In genomic region chr3:152202976-152203626, GRCh38 we compare ENCODE assay signal across 1 cellular context.
TF ChIP-seq lines count a peak whose summit lies in the region.

No MANE protein-coding gene starts in this region.

TF ChIP-seq in SK-N-SH, 30 proteins besides CTCF, POLR2A, EP300 and RAD21 (continued from another document):
- TF ChIP-seq, protein P1, sequence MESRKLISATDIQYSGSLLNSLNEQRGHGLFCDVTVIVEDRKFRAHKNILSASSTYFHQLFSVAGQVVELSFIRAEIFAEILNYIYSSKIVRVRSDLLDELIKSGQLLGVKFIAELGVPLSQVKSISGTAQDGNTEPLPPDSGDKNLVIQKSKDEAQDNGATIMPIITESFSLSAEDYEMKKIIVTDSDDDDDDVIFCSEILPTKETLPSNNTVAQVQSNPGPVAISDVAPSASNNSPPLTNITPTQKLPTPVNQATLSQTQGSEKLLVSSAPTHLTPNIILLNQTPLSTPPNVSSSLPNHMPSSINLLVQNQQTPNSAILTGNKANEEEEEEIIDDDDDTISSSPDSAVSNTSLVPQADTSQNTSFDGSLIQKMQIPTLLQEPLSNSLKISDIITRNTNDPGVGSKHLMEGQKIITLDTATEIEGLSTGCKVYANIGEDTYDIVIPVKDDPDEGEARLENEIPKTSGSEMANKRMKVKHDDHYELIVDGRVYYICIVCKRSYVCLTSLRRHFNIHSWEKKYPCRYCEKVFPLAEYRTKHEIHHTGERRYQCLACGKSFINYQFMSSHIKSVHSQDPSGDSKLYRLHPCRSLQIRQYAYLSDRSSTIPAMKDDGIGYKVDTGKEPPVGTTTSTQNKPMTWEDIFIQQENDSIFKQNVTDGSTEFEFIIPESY (IDR thresholded peaks at IDR 0.05; ENCODE audit: borderline replicate concordance, low read depth): no peak
- TF ChIP-seq PBX3 (IDR thresholded peaks at IDR 0.05) (no peak), EZH2phosphoT487 (IDR thresholded peaks at IDR 0.05; ENCODE audit: borderline replicate concordance, low read depth) (no peak), FOSL2 (IDR thresholded peaks at IDR 0.05; ENCODE audit: borderline replicate concordance, low read depth) (no peak), TEAD4 (IDR thresholded peaks at IDR 0.05; ENCODE audit: borderline replicate concordance, insufficient read depth) (no peak), MEF2A (IDR thresholded peaks at IDR 0.05; ENCODE audit: borderline replicate concordance, low read depth) (no peak), YY1 (IDR thresholded peaks at IDR 0.05; ENCODE audit: low read depth) (no peak), GATA2 (CRISPR knock-in tag; IDR thresholded peaks at IDR 0.05) (no peak), RFX5 (IDR thresholded peaks at IDR 0.05; ENCODE audit: low read length) (no peak), TCF12 (IDR thresholded peaks at IDR 0.05) (no peak), POLR2AphosphoS5 (IDR thresholded peaks at IDR 0.05; ENCODE audit: low read depth, low read length) (no peak), RXRA (IDR thresholded peaks at IDR 0.05; ENCODE audit: borderline replicate concordance, low read depth) (no peak), ELF1 (IDR thresholded peaks at IDR 0.05) (no peak), NFIC (IDR thresholded peaks at IDR 0.05; ENCODE audit: borderline replicate concordance) (no peak)
- TF ChIP-seq, protein P2, sequence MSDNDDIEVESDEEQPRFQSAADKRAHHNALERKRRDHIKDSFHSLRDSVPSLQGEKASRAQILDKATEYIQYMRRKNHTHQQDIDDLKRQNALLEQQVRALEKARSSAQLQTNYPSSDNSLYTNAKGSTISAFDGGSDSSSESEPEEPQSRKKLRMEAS (IDR thresholded peaks at IDR 0.05; ENCODE audit: low read depth): no peak
